Comparison of ENCODE assay signal across 11 cellular contexts in the genomic region with DNA sequence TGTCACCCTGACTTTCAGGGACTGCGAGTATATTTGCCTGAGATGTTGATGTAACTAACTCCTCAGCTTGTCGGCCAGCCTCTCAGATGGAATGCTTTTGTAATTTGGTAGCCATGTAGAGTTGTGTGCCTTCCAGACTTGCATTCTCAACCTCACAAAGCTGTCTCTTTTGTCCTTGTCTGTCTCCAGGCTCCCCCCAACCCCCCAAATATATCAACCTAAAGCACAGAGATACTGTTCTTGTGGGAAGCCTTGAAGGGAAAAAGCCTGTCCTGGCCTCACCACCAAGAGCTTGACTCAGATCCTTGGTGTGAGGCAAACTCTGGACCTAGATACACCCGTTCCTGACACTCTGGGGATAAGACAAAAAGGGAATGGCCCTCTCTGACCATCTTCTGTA. TPM values are rescaled to one million over a fixed set of nuclear protein-coding genes. Genes with fewer than 3 reads are reported as not detected.
DNase-seq lines count a peak whose midpoint lies in the region; ATAC-seq and TF ChIP-seq lines count a peak whose summit lies in the region.
"Had no signal": no experiment of that assay in that cellular context is flagged by ENCODE, and none has a peak within 500 bp of the region (broad histone marks: within the 10 kb centered on the region; RNA-seq: fewer than 3 reads in every experiment).

No MANE protein-coding gene starts in this region.

- H3K9ac ChIP-seq in OCI-LY3 (ENCODE audit: low read length) = peak overlapping the region; percentile 74

- no peaks in the 10 kb centered on the region for H4K20me1 ChIP-seq in OCI-LY3 (ENCODE audit: insufficient read depth, low read length)

- DNase-seq in caudate nucleus (lab: John Stamatoyannopoulos, UW) (no peak), lung (ENCODE audit: low spot score) (no peak), NCI-H2171 (lab: John Stamatoyannopoulos, UW) (no peak), COR-L47 (lab: John Stamatoyannopoulos, UW) (no peak), NCI-H526 (lab: John Stamatoyannopoulos, UW) (no peak)
- DNase-seq: activated effector memory CD4-positive, alpha-beta T cell treated with Interleukin-2 at 50 U/mL for 16 hours; NCI-H1105 treated with DMSO at 0.1 percent for 48 hours had no signal

- H3K79me2 ChIP-seq in OCI-LY3 (ENCODE audit: low read length) = peaks cover 89% of the 10 kb centered on the region

- H3K27me3 ChIP-seq in OCI-LY3 (ENCODE audit: low read depth, low read length) (no peaks in the 10 kb centered on the region), lung (ENCODE audit: control insufficient read depth, insufficient read depth) (no peaks in the 10 kb centered on the region)
- H3K27me3 ChIP-seq: right lobe of liver had no signal

- no peak for TF ChIP-seq CTCF in OCI-LY3 (IDR thresholded peaks at IDR 0.05; ENCODE audit: low read depth, low read length)
- no peak for TF ChIP-seq CTCF in lung (IDR thresholded peaks at IDR 0.05; ENCODE audit: control extremely low read depth, extremely low read depth)

- H3K36me3 ChIP-seq in OCI-LY3 (replicated peaks; ENCODE audit: low read depth, low read length) (peaks cover 40% of the 10 kb centered on the region), lung (ENCODE audit: control insufficient read depth in 2 of 2, insufficient read depth in 2 of 2, low read length in 2 of 2) (peaks cover 0 to 12% of the 10 kb centered on the region in 2 donors)

- 65 to 81% methylated on average over 3 of the region's 3 CpGs for WGBS in lung, 2 donors

- H3K4me2 ChIP-seq in OCI-LY3 (ENCODE audit: low read length) = peak overlapping the region; percentile 74

- ATAC-seq in lung (ENCODE audit: insufficient read depth, low FRiP score) = no peak

- H3K4me1 ChIP-seq in OCI-LY3 (ENCODE audit: low read length) (peaks cover 61% of the 10 kb centered on the region), lung (ENCODE audit: control insufficient read depth in 2 of 2, insufficient read depth in 2 of 2, low read length in 2 of 2) (peaks cover 20 to 37% of the 10 kb centered on the region in 2 donors)
- H3K4me1 ChIP-seq: right lobe of liver had no signal

- H3K4me3 ChIP-seq in OCI-LY3 (ENCODE audit: low read length) (peak overlapping the region; percentile 2; the same call in 1 of the 2 replicates), lung (no peak overlapping the region)
- H3K4me3 ChIP-seq: right lobe of liver had no signal

- H3K27ac ChIP-seq in OCI-LY3 (ENCODE audit: low read length) = peak overlapping the region; percentile 90
- peak overlapping the region; percentile 33 for H3K27ac ChIP-seq in caudate nucleus (ENCODE audit: low read depth, low read length)
- peak overlapping the region; percentile 60 to 79 for H3K27ac ChIP-seq in lung (ENCODE audit: low read depth in 1 of 2, low read length in 1 of 2)
- H3K27ac ChIP-seq in temporal lobe (ENCODE audit: low read depth, low read length) = peak overlapping the region; percentile 28
- H3K27ac ChIP-seq: right lobe of liver had no signal

- H3K9me3 ChIP-seq in OCI-LY3 (ENCODE audit: insufficient read depth, low read length) = no peaks in the 10 kb centered on the region
- no peaks in the 10 kb centered on the region for H3K9me3 ChIP-seq in lung (ENCODE audit: control insufficient read depth in 2 of 2, insufficient read depth in 1 of 2, low read length in 1 of 2)
- H3K9me3 ChIP-seq: right lobe of liver had no signal

- no peak overlapping the region for H2AFZ ChIP-seq in OCI-LY3 (ENCODE audit: low read depth, low read length)

RNA-seq across cellular contexts. Expression of a gene that starts 18.4 kb away (rescaled TPM):
- total RNA-seq in lung = 10 to 100 TPM; 46.5 to 82.9 TPM
- 10 to 100 TPM; 71.9 to 82.8 TPM for polyA plus RNA-seq in lung
- total RNA-seq in temporal lobe = 36.1 TPM

RNA-seq across cellular contexts. Expression of a gene that starts 18.6 kb away (rescaled TPM):
- total RNA-seq in lung = 10 to 100 TPM; 31.2 to 32.5 TPM
- 10 to 100 TPM; 16.4 to 28.5 TPM for polyA plus RNA-seq in lung
- total RNA-seq in temporal lobe = 6.6 TPM

RNA-seq across cellular contexts. Expression of a gene that starts 35.8 kb away (rescaled TPM):
- 10 to 100 TPM; 11.1 to 47.8 TPM for total RNA-seq in lung
- polyA plus RNA-seq in lung = 10 to 100 TPM; 11.4 to 18.1 TPM
- 3.7 TPM for total RNA-seq in temporal lobe

RNA-seq across cellular contexts. Expression of a gene that starts 52.3 kb away (rescaled TPM):
- total RNA-seq in lung (1 to 10 TPM; 5.5 to 7.5 TPM), temporal lobe (0.49 TPM)
- 1 to 10 TPM; 2.2 to 2.3 TPM for polyA plus RNA-seq in lung
- total RNA-seq: Daoy had no signal

Comparison
In these comparisons a context has a peak if more than half of its experiments do, and no peak if none do; other contexts are left out.
1. H3K27ac ChIP-seq: peak in every context shown above with its lines; median percentile 90 in OCI-LY3; 70 in lung; 33 in caudate nucleus; 28 in temporal lobe.